In the genomic region with DNA sequence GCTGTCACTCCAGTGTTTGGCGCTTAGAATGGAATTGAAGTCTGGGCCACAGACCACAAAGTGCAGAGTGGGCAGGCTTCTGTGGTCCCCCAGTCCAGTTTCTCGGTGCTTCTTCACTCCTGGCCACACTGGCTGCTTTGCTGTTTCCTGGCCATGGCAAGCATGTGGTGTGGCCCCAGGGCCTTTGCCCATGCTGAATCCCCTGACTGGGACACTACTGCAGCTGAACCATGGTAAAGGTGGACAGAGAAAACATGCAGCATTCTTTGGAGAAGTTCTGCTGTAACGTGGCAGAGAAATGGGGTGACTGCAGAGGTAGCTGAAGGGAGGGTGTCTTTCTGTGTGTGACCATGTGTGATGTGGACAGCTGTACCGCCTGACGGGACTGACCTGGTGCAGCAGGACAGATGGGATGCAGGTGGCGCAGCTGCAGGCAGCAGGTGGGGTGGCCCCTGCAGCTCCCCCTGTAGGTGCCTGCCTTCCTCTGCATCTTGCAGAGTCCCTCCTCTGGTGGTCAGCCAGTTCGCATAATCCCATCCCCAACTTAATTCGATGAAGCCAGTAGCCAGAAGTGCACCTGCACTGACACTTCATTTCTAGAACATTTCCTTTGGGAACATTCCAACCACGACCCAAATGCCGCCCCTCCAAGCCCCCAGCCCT, we compare ENCODE assay signal across 20 cellular contexts. TPM values are rescaled to one million over a fixed set of nuclear protein-coding genes. Genes with fewer than 3 reads are reported as not detected.
A peak's percentile ranks its signal among the peaks of the same experiment; 100 is the strongest.
DNase-seq lines count a peak whose midpoint lies in the region; ATAC-seq and TF ChIP-seq lines count a peak whose summit lies in the region.
"Had no signal": no experiment of that assay in that cellular context is flagged by ENCODE, and none has a peak within 500 bp of the region (broad histone marks: within the 10 kb centered on the region; RNA-seq: fewer than 3 reads in every experiment).

No MANE protein-coding gene starts in this region.

- H3K4me1 Mint-ChIP-seq in activated naive CD4-positive, alpha-beta T cell treated with anti-CD3 and anti-CD28 coated beads, Interleukin-2, amount 50 U/mL, for 24 hours = peaks cover 35% of the 10 kb centered on the region
- peaks cover 53% of the 10 kb centered on the region for H3K4me1 Mint-ChIP-seq in stimulated activated effector memory CD8-positive, alpha-beta T cell treated with anti-CD3 and anti-CD28 coated beads, Interleukin-12 subunit alpha, Interleukin-12 subunit beta, amount 100 ng/mL, for 72 hours

- H3K4me3 Mint-ChIP-seq in activated naive CD4-positive, alpha-beta T cell treated with anti-CD3 and anti-CD28 coated beads, Interleukin-2, amount 50 U/mL, for 24 hours = no peak overlapping the region
- no peak overlapping the region for H3K4me3 Mint-ChIP-seq in stimulated activated effector memory CD8-positive, alpha-beta T cell treated with anti-CD3 and anti-CD28 coated beads, Interleukin-12 subunit alpha, Interleukin-12 subunit beta, amount 100 ng/mL, for 72 hours
- H3K4me3 Mint-ChIP-seq: activated CD4-positive, alpha-beta T cell treated with anti-CD3 and anti-CD28 coated beads for 36 hours; activated T-helper 17 cell treated with anti-CD3 and anti-CD28 coated beads, Interleukin-2, amount 50 U/mL, for 72 hours; HFFc6 had no signal

- peaks cover 21% of the 10 kb centered on the region for H3K36me3 Mint-ChIP-seq in activated naive CD4-positive, alpha-beta T cell treated with anti-CD3 and anti-CD28 coated beads, Interleukin-2, amount 50 U/mL, for 24 hours
- H3K36me3 Mint-ChIP-seq in stimulated activated effector memory CD8-positive, alpha-beta T cell treated with anti-CD3 and anti-CD28 coated beads, Interleukin-12 subunit alpha, Interleukin-12 subunit beta, amount 100 ng/mL, for 72 hours = peaks cover 53% of the 10 kb centered on the region

- peak overlapping the region; percentile 53 for H3K27ac Mint-ChIP-seq in activated naive CD4-positive, alpha-beta T cell treated with anti-CD3 and anti-CD28 coated beads, Interleukin-2, amount 50 U/mL, for 24 hours
- peak overlapping the region; percentile 48 for H3K27ac Mint-ChIP-seq in stimulated activated effector memory CD8-positive, alpha-beta T cell treated with anti-CD3 and anti-CD28 coated beads, Interleukin-12 subunit alpha, Interleukin-12 subunit beta, amount 100 ng/mL, for 72 hours
- H3K27ac Mint-ChIP-seq: activated CD4-positive, alpha-beta T cell treated with anti-CD3 and anti-CD28 coated beads for 36 hours; activated T-helper 17 cell treated with anti-CD3 and anti-CD28 coated beads, Interleukin-2, amount 50 U/mL, for 72 hours; HFFc6 had no signal

- no peak for DNase-seq in activated naive CD4-positive, alpha-beta T cell treated with Interleukin-2 at 50 U/mL for 16 hours
- peak; percentile 48 for DNase-seq in NB4 (ENCODE audit: low read depth)
- no peak for DNase-seq in epithelial cell of proximal tubule (ENCODE audit: low read depth)
- DNase-seq in stimulated activated effector memory CD8-positive, alpha-beta T cell treated with anti-CD3 and anti-CD28 coated beads, Interleukin-12 subunit alpha, Interleukin-12 subunit beta, amount 100 ng/mL, for 72 hours (ENCODE audit: low spot score in 2 of 2) = no peak
- no peak for DNase-seq in NCI-H128 (lab: John Stamatoyannopoulos, UW; ENCODE audit: unreplicated experiment)
- no peak for DNase-seq in 8988T
- DNase-seq in GM03348 (ENCODE audit: low spot score) = no peak
- DNase-seq: activated CD4-positive, alpha-beta T cell treated with anti-CD3 and anti-CD28 coated beads for 36 hours; foreskin melanocyte; HFFc6; islet precursor cell; NCI-H1092 treated with DMSO at 0.1 percent for 48 hours; NCI-H345; stimulated activated CD8-positive, alpha-beta memory T cell treated with anti-CD3 and anti-CD28 coated beads, Interleukin-4, amount 100 ng/mL, for 48 hours; transverse colon had no signal

- ATAC-seq in stimulated activated effector memory CD8-positive, alpha-beta T cell treated with anti-CD3 and anti-CD28 coated beads, Interleukin-12 subunit alpha, Interleukin-12 subunit beta, amount 100 ng/mL, for 72 hours = no peak
- ATAC-seq: activated CD4-positive, alpha-beta T cell treated with anti-CD3 and anti-CD28 coated beads for 36 hours; activated T-helper 17 cell treated with anti-CD3 and anti-CD28 coated beads, Interleukin-2, amount 50 U/mL, for 72 hours had no signal

- H3K9me3 Mint-ChIP-seq in activated naive CD4-positive, alpha-beta T cell treated with anti-CD3 and anti-CD28 coated beads, Interleukin-2, amount 50 U/mL, for 24 hours = no peaks in the 10 kb centered on the region
- H3K9me3 Mint-ChIP-seq in stimulated activated effector memory CD8-positive, alpha-beta T cell treated with anti-CD3 and anti-CD28 coated beads, Interleukin-12 subunit alpha, Interleukin-12 subunit beta, amount 100 ng/mL, for 72 hours = no peaks in the 10 kb centered on the region
- H3K9me3 Mint-ChIP-seq: activated T-helper 17 cell treated with anti-CD3 and anti-CD28 coated beads, Interleukin-2, amount 50 U/mL, for 72 hours; HFFc6 had no signal

- H3K4me3 ChIP-seq in NB4 (ENCODE audit: low read depth, low read length) (no peak overlapping the region), epithelial cell of proximal tubule (ENCODE audit: low read depth, low read length) (no peak overlapping the region)
- H3K4me3 ChIP-seq: dorsolateral prefrontal cortex, transverse colon had no signal

- TF ChIP-seq CTCF in NB4 (IDR thresholded peaks at IDR 0.05; ENCODE audit: low read depth, low read length) (peak; percentile 67), epithelial cell of proximal tubule (conservative IDR thresholded peaks at IDR 0.05; ENCODE audit: low read depth, low read length) (peak; percentile 14)

- no peaks in the 10 kb centered on the region for H3K27me3 Mint-ChIP-seq in activated naive CD4-positive, alpha-beta T cell treated with anti-CD3 and anti-CD28 coated beads, Interleukin-2, amount 50 U/mL, for 24 hours
- H3K27me3 Mint-ChIP-seq: activated CD4-positive, alpha-beta T cell treated with anti-CD3 and anti-CD28 coated beads for 36 hours; activated T-helper 17 cell treated with anti-CD3 and anti-CD28 coated beads, Interleukin-2, amount 50 U/mL, for 72 hours had no signal

- TF ChIP-seq POLR2A in NB4 (IDR thresholded peaks at IDR 0.05; ENCODE audit: extremely low read depth, insufficient read length) = no peak

RNA-seq across cellular contexts. Expression of gene S100P, which starts 13.2 kb away (rescaled TPM):
- total RNA-seq in epithelial cell of proximal tubule = 0.14 and 92.5 TPM in 2 replicates
- total RNA-seq: Daoy, HFFc6, OCI-LY7 had no signal

RNA-seq across cellular contexts. Expression of gene MRFAP1L1, which starts 29.2 kb away (rescaled TPM):
- 30.9 and 49.1 TPM in 2 replicates for total RNA-seq in epithelial cell of proximal tubule

RNA-seq across cellular contexts. Expression of gene BLOC1S4, which starts 35.5 kb away (rescaled TPM):
- total RNA-seq in epithelial cell of proximal tubule = 22.0 and 26.6 TPM in 2 replicates

RNA-seq across cellular contexts. Expression of gene MRFAP1, which starts 40.0 kb away (rescaled TPM):
- total RNA-seq in epithelial cell of proximal tubule = 266 and 330 TPM in 2 replicates
